Comparison of ENCODE assay signal across 18 cellular contexts in the genomic region with DNA sequence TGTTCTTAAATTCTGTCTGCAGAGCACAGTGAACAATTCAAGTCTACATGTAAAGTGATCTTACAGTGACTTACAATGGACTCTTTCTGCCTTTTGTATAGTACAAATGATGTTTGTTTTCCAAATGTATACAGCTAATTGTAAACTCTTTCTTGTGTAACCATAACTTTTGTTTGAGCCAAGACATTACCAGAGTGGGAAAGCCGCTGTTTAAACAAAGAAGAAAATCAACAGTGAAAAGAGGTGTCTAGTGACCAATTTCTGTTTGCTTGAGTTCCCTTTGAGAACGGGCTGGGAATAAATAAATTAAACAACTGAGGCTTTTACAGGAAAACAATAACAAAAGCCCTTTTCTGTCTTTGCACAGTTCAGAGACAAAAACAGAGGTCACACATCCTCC.
DNase-seq lines count a peak whose midpoint lies in the region; ATAC-seq and TF ChIP-seq lines count a peak whose summit lies in the region.
"Had no signal": no experiment of that assay in that cellular context is flagged by ENCODE, and none has a peak within 500 bp of the region (broad histone marks: within the 10 kb centered on the region; RNA-seq: fewer than 3 reads in every experiment).

No MANE protein-coding gene starts in this region.

- H3K36me3 ChIP-seq in PC-3 (ENCODE audit: low read depth, low read length) = no peaks in the 10 kb centered on the region
- H3K36me3 ChIP-seq: ascending aorta, tibial artery had no signal

- WGBS in right cardiac atrium = 69% methylated on average over 2 of the region's 2 CpGs

- ATAC-seq in PC-3 (peak; percentile 48), right cardiac atrium (no peak)
- ATAC-seq: esophagus mucosa, left ventricle myocardium superior, WTC11 had no signal

- no peaks in the 10 kb centered on the region for H3F3A ChIP-seq in PC-3 (ENCODE audit: low read length, unreplicated experiment)

- H3K4me1 ChIP-seq in PC-3 (ENCODE audit: insufficient read depth, low read length) (peaks cover 30% of the 10 kb centered on the region), right cardiac atrium (ENCODE audit: control insufficient read depth, insufficient read depth, low read length) (no peaks in the 10 kb centered on the region)
- H3K4me1 ChIP-seq: ascending aorta, Caco-2, tibial artery had no signal

- peak overlapping the region; percentile 74 for H2AFZ ChIP-seq in PC-3 (ENCODE audit: low read length)

- peak overlapping the region; percentile 41 for H3K4me3 ChIP-seq in PC-3 (ENCODE audit: low read length)
- H3K4me3 ChIP-seq in right cardiac atrium (ENCODE audit: low read length) = no peak overlapping the region
- H3K4me3 ChIP-seq: ascending aorta, tibial artery had no signal

- TF ChIP-seq CTCF in PC-3 (conservative IDR thresholded peaks at IDR 0.05; ENCODE audit: low read depth, low read length) = no peak

- peak overlapping the region; percentile 71 for H3K4me2 ChIP-seq in PC-3 (ENCODE audit: low read length)

- H3K9me3 ChIP-seq in PC-3 (ENCODE audit: low read length) = no peaks in the 10 kb centered on the region
- no peaks in the 10 kb centered on the region for H3K9me3 ChIP-seq in right cardiac atrium (ENCODE audit: control insufficient read depth, low read length)
- H3K9me3 ChIP-seq: ascending aorta, Caco-2, tibial artery had no signal

- intact Hi-C loops in PC-3 (cut with micrococcal nuclease) (loop anchor here (5.0 kb wide), 1 partner anchor 297 kb away; no protein-coding TSS in a partner anchor), right cardiac atrium (cut with DNase I) (no loop called here)

- POLR2A ChIA-PET in PC-3 (lab: Charles Lee; ENCODE audit: unreplicated experiment) = no interaction called here

- no peak overlapping the region for H3K9ac ChIP-seq in PC-3 (ENCODE audit: low read length)

- no peaks in the 10 kb centered on the region for H3K27me3 ChIP-seq in PC-3 (ENCODE audit: low read length)
- H3K27me3 ChIP-seq in right cardiac atrium (ENCODE audit: control insufficient read depth, insufficient read depth) = no peaks in the 10 kb centered on the region
- H3K27me3 ChIP-seq: ascending aorta, tibial artery had no signal

- no peaks in the 10 kb centered on the region for H3K79me2 ChIP-seq in PC-3 (ENCODE audit: low read length)

- BruUV-seq in PC-3 (replicated peaks; lab: Mats Ljungman, UMichigan) = no TSS peak

- no peaks in the 10 kb centered on the region for H4K20me1 ChIP-seq in PC-3 (ENCODE audit: low read length)

- DNase-seq in DMS153 treated with DMSO at 0.1 percent for 48 hours (lab: John Stamatoyannopoulos, UW; ENCODE audit: unreplicated experiment) = peak; percentile 97
- peak; percentile 94 for DNase-seq in NCI-H146 (lab: John Stamatoyannopoulos, UW)
- no peak for DNase-seq in PC-3
- peak; percentile 63 for DNase-seq in midbrain (lab: John Stamatoyannopoulos, UW)
- no peak for DNase-seq in GM19240 (ENCODE audit: insufficient read length, low spot score)
- DNase-seq in stimulated activated naive CD4-positive, alpha-beta T cell (lab: John Stamatoyannopoulos, UW) = no peak
- no peak for DNase-seq in right cardiac atrium
- no peak for DNase-seq in HCEC 1CT
- DNase-seq: activated gamma-delta T cell treated with Interleukin-2 at 50 U/mL for 16 hours; Caco-2; left ventricle myocardium superior; naive B cell; NCI-H82; stimulated activated CD4-positive, alpha-beta T cell treated with anti-CD3 and anti-CD28 coated beads, Interleukin-1b, Interleukin-23, amount 100 ng/mL, for 48 hours; tibial artery had no signal

- peak overlapping the region; percentile 42 for H3K27ac ChIP-seq in PC-3 (ENCODE audit: low read length)
- no peak overlapping the region for H3K27ac ChIP-seq in right cardiac atrium (ENCODE audit: low read length)
- H3K27ac ChIP-seq: ascending aorta, tibial artery had no signal

- no peaks in the 10 kb centered on the region for H3K9me2 ChIP-seq in PC-3 (replicated peaks; ENCODE audit: low read length)

- CTCF ChIA-PET in PC-3 (lab: Charles Lee) = no interaction called here

Comparison
In these comparisons a context has a peak if more than half of its experiments do, and no peak if none do; other contexts are left out.
1. DNase-seq: peak in DMS153 treated with DMSO at 0.1 percent for 48 hours (single experiment), NCI-H146 (single experiment) and midbrain (single experiment); none in PC-3 (single experiment), GM19240 (single experiment), stimulated activated naive CD4-positive, alpha-beta T cell (0 of 6), right cardiac atrium (0 of 3) and HCEC 1CT (single experiment).